Comparison of ENCODE assay signal across 8 cellular contexts in genomic region chr4:114132830-114133229, GRCh38.
DNase-seq lines count a peak whose midpoint lies in the region; ATAC-seq and TF ChIP-seq lines count a peak whose summit lies in the region.

No MANE protein-coding gene starts in this region.

- H3K4me1 ChIP-seq in HAP-1 = no peaks in the 10 kb centered on the region

- H3K9me3 Mint-ChIP-seq in stimulated activated naive CD8-positive, alpha-beta T cell treated with anti-CD3 and anti-CD28 coated beads, Interleukin-15, amount 100 ng/mL, for 72 hours = peaks cover 0 to 13% of the 10 kb centered on the region in 2 donors

- DNase-seq in stimulated activated naive CD8-positive, alpha-beta T cell treated with anti-CD3 and anti-CD28 coated beads, Interleukin-15, amount 100 ng/mL, for 72 hours = no peak
- DNase-seq in stimulated activated naive CD8-positive, alpha-beta T cell treated with anti-CD3 and anti-CD28 coated beads, Interleukin-15, Interleukin-2, amounts not matched to agents 100 U/mL and 50 U/mL, for 24 hours = no peak
- DNase-seq in cardiac fibroblast (ENCODE audit: low read depth in 2 of 2) = peak; percentile 17 to 23
- no peak for DNase-seq in NCI-H2171 (lab: John Stamatoyannopoulos, UW)
- DNase-seq in HAP-1 (ENCODE audit: low spot score in 2 of 2) = no peak
- no peak for DNase-seq in T1000 (lab: John Stamatoyannopoulos, UW)
- DNase-seq in kidney glomerular epithelial cell (lab: John Stamatoyannopoulos, UW) = no peak

- no peaks in the 10 kb centered on the region for H3K36me3 ChIP-seq in HAP-1 (replicated peaks)

- in situ Hi-C loops in HAP-1 (cut with MboI; ENCODE audit: low sequenced_read_pairs) = no loop called here

- no peaks in the 10 kb centered on the region for H3K27me3 ChIP-seq in HAP-1 (ENCODE audit: low read depth)

- ATAC-seq in stimulated activated naive CD8-positive, alpha-beta T cell treated with anti-CD3 and anti-CD28 coated beads, Interleukin-15, amount 100 ng/mL, for 72 hours = peak; percentile 70
- no peak for ATAC-seq in stimulated activated naive CD8-positive, alpha-beta T cell treated with anti-CD3 and anti-CD28 coated beads, Interleukin-15, Interleukin-2, amounts not matched to agents 100 U/mL and 50 U/mL, for 24 hours
- ATAC-seq in HG03342 (IDR thresholded peaks at IDR 0.05; ENCODE audit: unreplicated experiment) = peak; percentile 96

- H3K4me1 Mint-ChIP-seq in stimulated activated naive CD8-positive, alpha-beta T cell treated with anti-CD3 and anti-CD28 coated beads, Interleukin-15, amount 100 ng/mL, for 72 hours = no peaks in the 10 kb centered on the region

- no peak overlapping the region for H3K4me3 Mint-ChIP-seq in stimulated activated naive CD8-positive, alpha-beta T cell treated with anti-CD3 and anti-CD28 coated beads, Interleukin-15, amount 100 ng/mL, for 72 hours

- no peaks in the 10 kb centered on the region for H3K9me3 ChIP-seq in HAP-1

- H3K4me3 ChIP-seq in cardiac fibroblast (replicated peaks in 1 of 2; ENCODE audit: low read depth in 2 of 2, low read length in 2 of 2) (no peak overlapping the region), HAP-1 (no peak overlapping the region)

- no peaks in the 10 kb centered on the region for H3K27me3 Mint-ChIP-seq in stimulated activated naive CD8-positive, alpha-beta T cell treated with anti-CD3 and anti-CD28 coated beads, Interleukin-15, amount 100 ng/mL, for 72 hours

- no peak overlapping the region for H3K27ac Mint-ChIP-seq in stimulated activated naive CD8-positive, alpha-beta T cell treated with anti-CD3 and anti-CD28 coated beads, Interleukin-15, amount 100 ng/mL, for 72 hours

- TF ChIP-seq CTCF in cardiac fibroblast (IDR thresholded peaks at IDR 0.05; ENCODE audit: low read depth, low read length) = peak; percentile 49

Comparison
In these comparisons a context has a peak if more than half of its experiments do, and no peak if none do; other contexts are left out.
1. DNase-seq: peak in cardiac fibroblast (2 of 2); none in stimulated activated naive CD8-positive, alpha-beta T cell treated with anti-CD3 and anti-CD28 coated beads, Interleukin-15, amount 100 ng/mL, for 72 hours (0 of 2), stimulated activated naive CD8-positive, alpha-beta T cell treated with anti-CD3 and anti-CD28 coated beads, Interleukin-15, Interleukin-2, amounts not matched to agents 100 U/mL and 50 U/mL, for 24 hours (single experiment), NCI-H2171 (single experiment), HAP-1 (0 of 2), T1000 (single experiment) and kidney glomerular epithelial cell (single experiment).